In genomic region chr15:90402230-90402629, GRCh38 we compare ENCODE assay signal across 8 cellular contexts. TPM values are rescaled to one million over a fixed set of nuclear protein-coding genes. Genes with fewer than 3 reads are reported as not detected.
DNase-seq lines count a peak whose midpoint lies in the region; ATAC-seq and FAIRE-seq lines count a peak whose summit lies in the region.

No MANE protein-coding gene starts in this region.

- peak overlapping the region; percentile 11 for H3K4me3 Mint-ChIP-seq in activated T-cell treated with anti-CD3 and anti-CD28 coated beads, Interleukin-2, amount 50 U/mL, for 4 hours

- FAIRE-seq in RCC 7860 (lab: Jason Lieb, UNC): peak; percentile 76

- H3K27ac ChIP-seq in duodenal mucosa (ENCODE audit: low read depth, low read length): peak overlapping the region; percentile 68

- H3K4me3 ChIP-seq in duodenal mucosa (ENCODE audit: low read depth in 1 of 2, low read length in 2 of 2): peak overlapping the region in 1 of 2 donors; percentile 42

- DNase-seq in activated T-cell treated with anti-CD3 and anti-CD28 coated beads, Interleukin-2, amount 50 U/mL, for 4 hours: no peak
- no peak for DNase-seq in activated T-cell treated with anti-CD3 and anti-CD28 coated beads, Interleukin-2, amount 50 U/mL, for 1 hour
- DNase-seq in RCC 7860 (ENCODE audit: low spot score) (peak; percentile 74), myocyte (ENCODE audit: low read depth) (peak; percentile 97)
- DNase-seq in activated CD8-positive, alpha-beta memory T cell treated with anti-CD3 and anti-CD28 coated beads, Interleukin-2, amount 50 U/mL, for 4 hours: no peak

- peaks cover 72% of the 10 kb centered on the region for H3K4me1 Mint-ChIP-seq in activated T-cell treated with anti-CD3 and anti-CD28 coated beads, Interleukin-2, amount 50 U/mL, for 4 hours (ENCODE audit: low read depth)

- peak overlapping the region; percentile 20 to 25 for H3K9ac ChIP-seq in duodenal mucosa (ENCODE audit: low read depth in 1 of 2, low read length in 2 of 2)

- no peaks in the 10 kb centered on the region for H3K27me3 ChIP-seq in duodenal mucosa (ENCODE audit: control insufficient read depth in 1 of 2, insufficient read depth in 2 of 2, low read length in 2 of 2)

- no peaks in the 10 kb centered on the region for H3K9me3 ChIP-seq in duodenal mucosa (ENCODE audit: control insufficient read depth in 1 of 2, low read length in 2 of 2)

- H3K36me3 ChIP-seq in duodenal mucosa (ENCODE audit: control insufficient read depth in 1 of 2, insufficient read depth in 2 of 2, low read length in 2 of 2): no peaks in the 10 kb centered on the region

- H3K36me3 Mint-ChIP-seq in activated T-cell treated with anti-CD3 and anti-CD28 coated beads, Interleukin-2, amount 50 U/mL, for 4 hours (ENCODE audit: insufficient read depth): peaks cover 12% of the 10 kb centered on the region

- no peaks in the 10 kb centered on the region for H3K9me3 Mint-ChIP-seq in activated T-cell treated with anti-CD3 and anti-CD28 coated beads, Interleukin-2, amount 50 U/mL, for 4 hours

- no peak for ATAC-seq in activated T-cell treated with anti-CD3 and anti-CD28 coated beads, Interleukin-2, amount 50 U/mL, for 4 hours
- ATAC-seq in GM19463 (IDR thresholded peaks at IDR 0.05; ENCODE audit: unreplicated experiment) (no peak), GM19397 (IDR thresholded peaks at IDR 0.05; ENCODE audit: unreplicated experiment) (no peak)

- H3K27me3 Mint-ChIP-seq in activated T-cell treated with anti-CD3 and anti-CD28 coated beads, Interleukin-2, amount 50 U/mL, for 4 hours (ENCODE audit: low read depth): no peaks in the 10 kb centered on the region

- peaks cover 26 to 41% of the 10 kb centered on the region in 2 donors for H3K4me1 ChIP-seq in duodenal mucosa (ENCODE audit: control insufficient read depth in 1 of 2, insufficient read depth in 2 of 2, low read length in 2 of 2)

RNA-seq across cellular contexts. Expression of gene IQGAP1, which starts 14.2 kb away (rescaled TPM):
- total RNA-seq in activated T-cell treated with anti-CD3 and anti-CD28 coated beads, Interleukin-2, amount 50 U/mL, for 4 hours: 10 to 100 TPM; 83.1 to 96.0 (median 91.4) TPM
- total RNA-seq in myocyte: 66.3 and 95.9 TPM in 2 replicates
- polyA plus RNA-seq in myocyte (2012): 64.4 TPM

RNA-seq across cellular contexts. Expression of gene ZNF774, which starts 50.1 kb away (rescaled TPM):
- 1 to 10 TPM in 2 of 3 donors, under 1 TPM in 1; 0.46 to 1.2 (median 1.0) TPM for total RNA-seq in activated T-cell treated with anti-CD3 and anti-CD28 coated beads, Interleukin-2, amount 50 U/mL, for 4 hours
- 3.4 TPM in 2 replicates for total RNA-seq in myocyte
- 1.2 TPM for polyA plus RNA-seq in myocyte (2012)

Comparison
In these comparisons a context has a peak if more than half of its experiments do, and no peak if none do; other contexts are left out.
1. DNase-seq: peak in RCC 7860 (single experiment) and myocyte (single experiment); none in activated T-cell treated with anti-CD3 and anti-CD28 coated beads, Interleukin-2, amount 50 U/mL, for 4 hours (single experiment), activated T-cell treated with anti-CD3 and anti-CD28 coated beads, Interleukin-2, amount 50 U/mL, for 1 hour (single experiment) and activated CD8-positive, alpha-beta memory T cell treated with anti-CD3 and anti-CD28 coated beads, Interleukin-2, amount 50 U/mL, for 4 hours (single experiment).